Comparison of ENCODE assay signal across 1 cellular context in the genomic region with DNA sequence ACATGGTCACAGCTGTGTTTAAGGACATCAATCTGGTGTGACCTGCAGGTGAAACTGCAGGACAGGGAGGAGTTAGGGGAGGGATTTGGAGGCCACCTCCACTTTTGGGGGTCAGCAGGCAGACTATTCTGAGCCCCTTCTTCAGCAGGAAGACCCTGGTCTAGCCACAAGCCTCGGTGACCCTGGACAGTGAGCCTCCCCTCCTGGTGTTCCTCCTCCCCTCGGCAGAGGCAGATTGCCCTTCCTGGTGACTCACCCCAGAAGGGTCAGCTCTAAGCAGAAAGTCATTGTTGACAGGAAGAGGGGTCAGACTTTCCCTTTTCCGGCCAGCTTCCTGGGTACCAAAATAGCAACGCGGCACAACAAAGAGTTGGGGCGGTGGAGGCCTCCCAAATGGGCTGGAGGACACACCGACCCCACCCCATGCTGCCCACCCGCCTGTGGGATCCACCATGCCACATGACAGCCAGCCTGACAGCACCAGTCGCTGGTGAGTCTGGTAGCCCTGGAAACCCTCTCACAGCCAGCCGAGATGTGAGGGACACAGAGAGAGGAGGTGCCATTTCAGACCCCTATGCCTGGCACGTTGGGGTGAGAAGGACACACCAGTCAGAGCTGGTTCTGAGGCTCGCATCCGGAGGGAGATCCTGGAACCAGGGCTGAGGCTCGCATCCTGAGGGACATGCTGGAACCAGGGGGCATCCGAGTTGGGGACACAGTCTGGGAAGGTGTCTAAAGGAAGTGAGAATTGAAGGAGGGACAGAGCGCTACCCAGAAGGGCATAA.
A peak's percentile ranks its signal among the peaks of the same experiment; 100 is the strongest.
TF ChIP-seq lines count a peak whose summit lies in the region.

No MANE protein-coding gene starts in this region.

TF ChIP-seq in K562, 482 proteins besides CTCF, POLR2A, EP300 and RAD21 (continued from another document and continues in another):
- TF ChIP-seq, protein P1, sequence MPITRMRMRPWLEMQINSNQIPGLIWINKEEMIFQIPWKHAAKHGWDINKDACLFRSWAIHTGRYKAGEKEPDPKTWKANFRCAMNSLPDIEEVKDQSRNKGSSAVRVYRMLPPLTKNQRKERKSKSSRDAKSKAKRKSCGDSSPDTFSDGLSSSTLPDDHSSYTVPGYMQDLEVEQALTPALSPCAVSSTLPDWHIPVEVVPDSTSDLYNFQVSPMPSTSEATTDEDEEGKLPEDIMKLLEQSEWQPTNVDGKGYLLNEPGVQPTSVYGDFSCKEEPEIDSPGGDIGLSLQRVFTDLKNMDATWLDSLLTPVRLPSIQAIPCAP (CRISPR knock-in tag; IDR thresholded peaks at IDR 0.05; ENCODE audit: borderline replicate concordance), result no peak
- TF ChIP-seq PRDM10 (IDR thresholded peaks at IDR 0.05; ENCODE audit: partially characterized antibody) (peak; percentile 89), ZNF436 (CRISPR knock-in tag; IDR thresholded peaks at IDR 0.05) (no peak), ZNF584 (CRISPR knock-in tag; IDR thresholded peaks at IDR 0.05; ENCODE audit: low read depth) (peak; percentile 56; the same call in 1 of the 2 replicates), CBFA2T3 (IDR thresholded peaks at IDR 0.05) (peak; percentile 65; the same call in 1 of the 2 replicates), ELF1 (tag; IDR thresholded peaks at IDR 0.05) (peak; percentile 98), TBL1XR1 (IDR thresholded peaks at IDR 0.05; ENCODE audit: low read length in 2 of 2) (peak in 1 of 2 experiments; percentile 86; a peak in 2 of 4 replicates), ATF1 (CRISPR knock-in tag; IDR thresholded peaks at IDR 0.05) (no peak), ATF1 (tag; IDR thresholded peaks at IDR 0.05) (peak; percentile 71; the same call in 1 of the 2 replicates), KLF16 (IDR thresholded peaks at IDR 0.05) (0 out of 2 replicates have a peak, but pooled peaks have one; percentile 19), RBFOX2 (IDR thresholded peaks at IDR 0.05; ENCODE audit: low read depth, low read length) (peak; percentile 68), ZNF717 (CRISPR knock-in tag; IDR thresholded peaks at IDR 0.05) (no peak), ZNF316 (IDR thresholded peaks at IDR 0.05) (peak; percentile 80), ZNF707 (CRISPR knock-in tag; conservative IDR thresholded peaks at IDR 0.05) (no peak), TAF1 (IDR thresholded peaks at IDR 0.05; ENCODE audit: control insufficient read depth, extremely low read depth, insufficient read depth, low read length, severe bottlenecking) (peak; percentile 47), GATAD2A (IDR thresholded peaks at IDR 0.05) (0 out of 2 replicates have a peak, but pooled peaks have one; percentile 37), SAFB2 (IDR thresholded peaks at IDR 0.05; ENCODE audit: borderline replicate concordance, low read depth, low read length, severe bottlenecking) (no peak), PHF8 (IDR thresholded peaks at IDR 0.05; ENCODE audit: borderline replicate concordance, low read length) (peak; percentile 35; the same call in 1 of the 2 replicates), ATF7 (IDR thresholded peaks at IDR 0.05) (peak; percentile 91; the same call in 1 of the 2 replicates), SIN3A (IDR thresholded peaks at IDR 0.05; ENCODE audit: borderline replicate concordance in 2 of 2, control insufficient read depth in 1 of 2, low read depth in 2 of 2, low read length in 2 of 2) (no peak), U2AF1 (optimal IDR thresholded peaks at IDR 0.05; ENCODE audit: low read depth, low read length) (no peak), CBX5 (IDR thresholded peaks at IDR 0.05; ENCODE audit: borderline replicate concordance, low read depth) (0 out of 2 replicates have a peak, but pooled peaks have one; percentile 14), FOXJ3 (CRISPR knock-in tag; IDR thresholded peaks at IDR 0.05) (peak; percentile 96), FOXA3 (CRISPR knock-in tag; conservative IDR thresholded peaks at IDR 0.05 in 1 of 2, IDR thresholded peaks at IDR 0.05 in 1 of 2) (peak; percentile 58 to 89), EGR1 (conservative IDR thresholded peaks at IDR 0.05) (0 out of 2 replicates have a peak, but pooled peaks have one; percentile 15), MLLT1 (IDR thresholded peaks at IDR 0.05) (0 out of 4 replicates have a peak, but pooled peaks of 1 of the 2 experiments have one; percentile 11), TCF7 (IDR thresholded peaks at IDR 0.05; ENCODE audit: borderline replicate concordance) (peak; percentile 94), FOXK2 (conservative IDR thresholded peaks at IDR 0.05 in 1 of 2, IDR thresholded peaks at IDR 0.05 in 1 of 2; ENCODE audit: low read depth in 2 of 2) (peak; percentile 93 to 95), ZNF699 (CRISPR knock-in tag; IDR thresholded peaks at IDR 0.05; ENCODE audit: insufficient replicate concordance) (no peak)
- TF ChIP-seq, protein P2, sequence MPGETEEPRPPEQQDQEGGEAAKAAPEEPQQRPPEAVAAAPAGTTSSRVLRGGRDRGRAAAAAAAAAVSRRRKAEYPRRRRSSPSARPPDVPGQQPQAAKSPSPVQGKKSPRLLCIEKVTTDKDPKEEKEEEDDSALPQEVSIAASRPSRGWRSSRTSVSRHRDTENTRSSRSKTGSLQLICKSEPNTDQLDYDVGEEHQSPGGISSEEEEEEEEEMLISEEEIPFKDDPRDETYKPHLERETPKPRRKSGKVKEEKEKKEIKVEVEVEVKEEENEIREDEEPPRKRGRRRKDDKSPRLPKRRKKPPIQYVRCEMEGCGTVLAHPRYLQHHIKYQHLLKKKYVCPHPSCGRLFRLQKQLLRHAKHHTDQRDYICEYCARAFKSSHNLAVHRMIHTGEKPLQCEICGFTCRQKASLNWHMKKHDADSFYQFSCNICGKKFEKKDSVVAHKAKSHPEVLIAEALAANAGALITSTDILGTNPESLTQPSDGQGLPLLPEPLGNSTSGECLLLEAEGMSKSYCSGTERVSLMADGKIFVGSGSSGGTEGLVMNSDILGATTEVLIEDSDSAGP (CRISPR knock-in tag; IDR thresholded peaks at IDR 0.05), result 0 out of 2 replicates have a peak, but pooled peaks have one; percentile 41
- TF ChIP-seq, protein P3, sequence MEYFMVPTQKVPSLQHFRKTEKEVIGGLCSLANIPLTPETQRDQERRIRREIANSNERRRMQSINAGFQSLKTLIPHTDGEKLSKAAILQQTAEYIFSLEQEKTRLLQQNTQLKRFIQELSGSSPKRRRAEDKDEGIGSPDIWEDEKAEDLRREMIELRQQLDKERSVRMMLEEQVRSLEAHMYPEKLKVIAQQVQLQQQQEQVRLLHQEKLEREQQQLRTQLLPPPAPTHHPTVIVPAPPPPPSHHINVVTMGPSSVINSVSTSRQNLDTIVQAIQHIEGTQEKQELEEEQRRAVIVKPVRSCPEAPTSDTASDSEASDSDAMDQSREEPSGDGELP (CRISPR knock-in tag; IDR thresholded peaks at IDR 0.05; ENCODE audit: borderline replicate concordance), result peak; percentile 90
- TF ChIP-seq, protein P4, sequence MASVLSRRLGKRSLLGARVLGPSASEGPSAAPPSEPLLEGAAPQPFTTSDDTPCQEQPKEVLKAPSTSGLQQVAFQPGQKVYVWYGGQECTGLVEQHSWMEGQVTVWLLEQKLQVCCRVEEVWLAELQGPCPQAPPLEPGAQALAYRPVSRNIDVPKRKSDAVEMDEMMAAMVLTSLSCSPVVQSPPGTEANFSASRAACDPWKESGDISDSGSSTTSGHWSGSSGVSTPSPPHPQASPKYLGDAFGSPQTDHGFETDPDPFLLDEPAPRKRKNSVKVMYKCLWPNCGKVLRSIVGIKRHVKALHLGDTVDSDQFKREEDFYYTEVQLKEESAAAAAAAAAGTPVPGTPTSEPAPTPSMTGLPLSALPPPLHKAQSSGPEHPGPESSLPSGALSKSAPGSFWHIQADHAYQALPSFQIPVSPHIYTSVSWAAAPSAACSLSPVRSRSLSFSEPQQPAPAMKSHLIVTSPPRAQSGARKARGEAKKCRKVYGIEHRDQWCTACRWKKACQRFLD (CRISPR knock-in tag; IDR thresholded peaks at IDR 0.05), result peak; percentile 95; the same call in 1 of the 2 replicates
- TF ChIP-seq, protein P5, sequence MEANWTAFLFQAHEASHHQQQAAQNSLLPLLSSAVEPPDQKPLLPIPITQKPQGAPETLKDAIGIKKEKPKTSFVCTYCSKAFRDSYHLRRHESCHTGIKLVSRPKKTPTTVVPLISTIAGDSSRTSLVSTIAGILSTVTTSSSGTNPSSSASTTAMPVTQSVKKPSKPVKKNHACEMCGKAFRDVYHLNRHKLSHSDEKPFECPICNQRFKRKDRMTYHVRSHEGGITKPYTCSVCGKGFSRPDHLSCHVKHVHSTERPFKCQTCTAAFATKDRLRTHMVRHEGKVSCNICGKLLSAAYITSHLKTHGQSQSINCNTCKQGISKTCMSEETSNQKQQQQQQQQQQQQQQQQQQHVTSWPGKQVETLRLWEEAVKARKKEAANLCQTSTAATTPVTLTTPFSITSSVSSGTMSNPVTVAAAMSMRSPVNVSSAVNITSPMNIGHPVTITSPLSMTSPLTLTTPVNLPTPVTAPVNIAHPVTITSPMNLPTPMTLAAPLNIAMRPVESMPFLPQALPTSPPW (CRISPR knock-in tag; IDR thresholded peaks at IDR 0.05), result peak; percentile 79
- TF ChIP-seq, protein P6, sequence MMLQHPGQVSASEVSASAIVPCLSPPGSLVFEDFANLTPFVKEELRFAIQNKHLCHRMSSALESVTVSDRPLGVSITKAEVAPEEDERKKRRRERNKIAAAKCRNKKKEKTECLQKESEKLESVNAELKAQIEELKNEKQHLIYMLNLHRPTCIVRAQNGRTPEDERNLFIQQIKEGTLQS (IDR thresholded peaks at IDR 0.05), result peak; percentile 99
- TF ChIP-seq, protein P6 (CRISPR knock-in tag; conservative IDR thresholded peaks at IDR 0.05), result peak; percentile 95
